In genomic region chr9:259405-260404, GRCh38 we compare ENCODE assay signal across 17 cellular contexts.
"Had no signal": no experiment of that assay in that cellular context is flagged by ENCODE, and none has a peak within 500 bp of the region (broad histone marks: within the 10 kb centered on the region; RNA-seq: fewer than 3 reads in every experiment).

No MANE protein-coding gene starts in this region.

- ATAC-seq: activated naive CD4-positive, alpha-beta T cell treated with anti-CD3 and anti-CD28 coated beads, Interleukin-2, amount 50 U/mL, for 72 hours; effector memory CD8-positive, alpha-beta T cell; pancreas; right cardiac atrium; stimulated activated memory B cell treated with anti-CD40 and anti-IgM and Interleukin-4, amounts not matched to agents 10 μg/mL and 1 μg/mL and 100 μg/mL, for 72 hours; T-helper 17 cell had no signal

- H3K27me3 ChIP-seq: hepatocyte, neural progenitor cell, pancreas, tibial artery, vagina had no signal

- H3K4me3 ChIP-seq: hepatocyte, neural progenitor cell, pancreas, tibial artery, vagina had no signal

- DNase-seq: activated CD8-positive, alpha-beta memory T cell treated with anti-CD3 and anti-CD28 coated beads for 24 hours; activated effector memory CD4-positive, alpha-beta T cell treated with Interleukin-2 at 50 U/mL for 16 hours; activated T-cell treated with anti-CD3 and anti-CD28 coated beads, Interleukin-2, amount 50 U/mL, for 24 hours; amniotic stem cell; cortex of kidney; effector memory CD8-positive, alpha-beta T cell; kidney glomerular epithelial cell; pancreas; right cardiac atrium; stimulated activated CD4-positive, alpha-beta T cell treated with anti-CD3 and anti-CD28 coated beads, Interleukin-1b, Interleukin-23, amount 100 ng/mL, for 48 hours; T-helper 17 cell; tibial artery had no signal

- H3K36me3 ChIP-seq: neural progenitor cell, pancreas, tibial artery, vagina had no signal
